Comparison of ENCODE assay signal across 1 cellular context in the genomic region with DNA sequence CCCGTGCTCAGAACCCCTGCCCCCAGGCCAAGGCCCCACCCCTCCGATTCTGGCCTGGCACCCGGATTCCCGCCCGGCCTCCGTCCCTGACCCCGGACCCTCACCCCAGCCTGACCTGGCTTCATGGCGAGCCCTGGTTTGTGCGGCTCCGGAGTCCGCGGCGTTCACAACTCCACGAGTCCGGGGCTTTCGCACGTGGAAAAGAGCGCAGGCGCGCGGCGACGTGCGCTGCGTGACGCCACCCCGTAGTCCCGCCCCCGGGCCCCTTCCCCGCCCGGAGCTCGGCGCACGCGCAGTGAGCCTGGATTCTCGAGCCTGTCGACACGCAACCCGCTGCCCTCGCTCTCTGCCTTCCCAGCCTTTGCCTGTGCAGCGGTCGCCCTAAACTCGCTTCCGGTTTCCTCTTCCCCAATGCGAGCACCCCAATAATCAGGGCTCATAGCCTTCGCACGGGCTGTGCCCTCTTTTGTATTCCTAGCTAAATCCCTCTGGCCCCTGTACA.
TF ChIP-seq lines count a peak whose summit lies in the region.

A gene (minus strand): TSS at position 204 of the 502 bp plus-strand sequence. CDS start 79 bp downstream, at position 125.

TF ChIP-seq in HepG2, 621 proteins besides CTCF, POLR2A, EP300 and RAD21 (continued from another document and continues in another):
- TF ChIP-seq NONO (IDR thresholded peaks at IDR 0.05) = no peak
- TF ChIP-seq NONO (CRISPR knock-in tag; conservative IDR thresholded peaks at IDR 0.05) = no peak; the same call in 1 of the 2 replicates
- TF ChIP-seq, protein P1, sequence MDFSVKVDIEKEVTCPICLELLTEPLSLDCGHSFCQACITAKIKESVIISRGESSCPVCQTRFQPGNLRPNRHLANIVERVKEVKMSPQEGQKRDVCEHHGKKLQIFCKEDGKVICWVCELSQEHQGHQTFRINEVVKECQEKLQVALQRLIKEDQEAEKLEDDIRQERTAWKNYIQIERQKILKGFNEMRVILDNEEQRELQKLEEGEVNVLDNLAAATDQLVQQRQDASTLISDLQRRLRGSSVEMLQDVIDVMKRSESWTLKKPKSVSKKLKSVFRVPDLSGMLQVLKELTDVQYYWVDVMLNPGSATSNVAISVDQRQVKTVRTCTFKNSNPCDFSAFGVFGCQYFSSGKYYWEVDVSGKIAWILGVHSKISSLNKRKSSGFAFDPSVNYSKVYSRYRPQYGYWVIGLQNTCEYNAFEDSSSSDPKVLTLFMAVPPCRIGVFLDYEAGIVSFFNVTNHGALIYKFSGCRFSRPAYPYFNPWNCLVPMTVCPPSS (IDR thresholded peaks at IDR 0.05) = no peak
- TF ChIP-seq ZNF792 (CRISPR knock-in tag; IDR thresholded peaks at IDR 0.05) = no peak
- peak; percentile 63; the same call in 1 of the 2 replicates for TF ChIP-seq HOXA5 (CRISPR knock-in tag; IDR thresholded peaks at IDR 0.05)
- peak; percentile 64; the same call in 1 of the 2 replicates for TF ChIP-seq CCDC6 (CRISPR knock-in tag; IDR thresholded peaks at IDR 0.05)
- TF ChIP-seq, protein P2, sequence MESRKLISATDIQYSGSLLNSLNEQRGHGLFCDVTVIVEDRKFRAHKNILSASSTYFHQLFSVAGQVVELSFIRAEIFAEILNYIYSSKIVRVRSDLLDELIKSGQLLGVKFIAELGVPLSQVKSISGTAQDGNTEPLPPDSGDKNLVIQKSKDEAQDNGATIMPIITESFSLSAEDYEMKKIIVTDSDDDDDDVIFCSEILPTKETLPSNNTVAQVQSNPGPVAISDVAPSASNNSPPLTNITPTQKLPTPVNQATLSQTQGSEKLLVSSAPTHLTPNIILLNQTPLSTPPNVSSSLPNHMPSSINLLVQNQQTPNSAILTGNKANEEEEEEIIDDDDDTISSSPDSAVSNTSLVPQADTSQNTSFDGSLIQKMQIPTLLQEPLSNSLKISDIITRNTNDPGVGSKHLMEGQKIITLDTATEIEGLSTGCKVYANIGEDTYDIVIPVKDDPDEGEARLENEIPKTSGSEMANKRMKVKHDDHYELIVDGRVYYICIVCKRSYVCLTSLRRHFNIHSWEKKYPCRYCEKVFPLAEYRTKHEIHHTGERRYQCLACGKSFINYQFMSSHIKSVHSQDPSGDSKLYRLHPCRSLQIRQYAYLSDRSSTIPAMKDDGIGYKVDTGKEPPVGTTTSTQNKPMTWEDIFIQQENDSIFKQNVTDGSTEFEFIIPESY (CRISPR knock-in tag; IDR thresholded peaks at IDR 0.05) = no peak
- TF ChIP-seq BRCA1 (CRISPR knock-in tag; IDR thresholded peaks at IDR 0.05) = peak; percentile 78; the same call in 1 of the 2 replicates
- no peak for TF ChIP-seq ELF4 (CRISPR knock-in tag; IDR thresholded peaks at IDR 0.05; ENCODE audit: borderline replicate concordance)
- TF ChIP-seq SKI (IDR thresholded peaks at IDR 0.05; ENCODE audit: partially characterized antibody) = no peak
- TF ChIP-seq, protein P3, sequence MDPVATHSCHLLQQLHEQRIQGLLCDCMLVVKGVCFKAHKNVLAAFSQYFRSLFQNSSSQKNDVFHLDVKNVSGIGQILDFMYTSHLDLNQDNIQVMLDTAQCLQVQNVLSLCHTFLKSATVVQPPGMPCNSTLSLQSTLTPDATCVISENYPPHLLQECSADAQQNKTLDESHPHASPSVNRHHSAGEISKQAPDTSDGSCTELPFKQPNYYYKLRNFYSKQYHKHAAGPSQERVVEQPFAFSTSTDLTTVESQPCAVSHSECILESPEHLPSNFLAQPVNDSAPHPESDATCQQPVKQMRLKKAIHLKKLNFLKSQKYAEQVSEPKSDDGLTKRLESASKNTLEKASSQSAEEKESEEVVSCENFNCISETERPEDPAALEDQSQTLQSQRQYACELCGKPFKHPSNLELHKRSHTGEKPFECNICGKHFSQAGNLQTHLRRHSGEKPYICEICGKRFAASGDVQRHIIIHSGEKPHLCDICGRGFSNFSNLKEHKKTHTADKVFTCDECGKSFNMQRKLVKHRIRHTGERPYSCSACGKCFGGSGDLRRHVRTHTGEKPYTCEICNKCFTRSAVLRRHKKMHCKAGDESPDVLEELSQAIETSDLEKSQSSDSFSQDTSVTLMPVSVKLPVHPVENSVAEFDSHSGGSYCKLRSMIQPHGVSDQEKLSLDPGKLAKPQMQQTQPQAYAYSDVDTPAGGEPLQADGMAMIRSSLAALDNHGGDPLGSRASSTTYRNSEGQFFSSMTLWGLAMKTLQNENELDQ (CRISPR knock-in tag; IDR thresholded peaks at IDR 0.05; ENCODE audit: borderline replicate concordance) = no peak; the same call in 1 of the 2 replicates
- TF ChIP-seq ZNF598 (CRISPR knock-in tag; IDR thresholded peaks at IDR 0.05; ENCODE audit: borderline replicate concordance) = 0 out of 2 replicates have a peak, but pooled peaks have one; percentile 31
- TF ChIP-seq, protein P4, sequence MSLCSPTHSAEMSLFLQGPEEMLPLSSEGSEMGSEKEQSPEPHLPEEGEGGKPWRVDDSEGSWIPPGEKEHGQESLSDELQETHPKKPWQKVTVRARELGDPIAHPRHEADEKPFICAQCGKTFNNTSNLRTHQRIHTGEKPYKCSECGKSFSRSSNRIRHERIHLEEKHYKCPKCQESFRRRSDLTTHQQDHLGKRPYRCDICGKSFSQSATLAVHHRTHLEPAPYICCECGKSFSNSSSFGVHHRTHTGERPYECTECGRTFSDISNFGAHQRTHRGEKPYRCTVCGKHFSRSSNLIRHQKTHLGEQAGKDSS (CRISPR knock-in tag; IDR thresholded peaks at IDR 0.05; ENCODE audit: borderline replicate concordance, low read depth) = no peak
- no peak for TF ChIP-seq ZNF235 (CRISPR knock-in tag; IDR thresholded peaks at IDR 0.05; ENCODE audit: borderline replicate concordance)
- peak; percentile 73; the same call in 1 of the 2 replicates for TF ChIP-seq IRX3 (CRISPR knock-in tag; IDR thresholded peaks at IDR 0.05; ENCODE audit: borderline replicate concordance, low read depth)
- 0 out of 2 replicates have a peak, but pooled peaks have one; percentile 31 for TF ChIP-seq ZFP1 (CRISPR knock-in tag; IDR thresholded peaks at IDR 0.05)
- no peak for TF ChIP-seq ZNF530 (CRISPR knock-in tag; IDR thresholded peaks at IDR 0.05; ENCODE audit: low read depth)
- TF ChIP-seq, protein P5, sequence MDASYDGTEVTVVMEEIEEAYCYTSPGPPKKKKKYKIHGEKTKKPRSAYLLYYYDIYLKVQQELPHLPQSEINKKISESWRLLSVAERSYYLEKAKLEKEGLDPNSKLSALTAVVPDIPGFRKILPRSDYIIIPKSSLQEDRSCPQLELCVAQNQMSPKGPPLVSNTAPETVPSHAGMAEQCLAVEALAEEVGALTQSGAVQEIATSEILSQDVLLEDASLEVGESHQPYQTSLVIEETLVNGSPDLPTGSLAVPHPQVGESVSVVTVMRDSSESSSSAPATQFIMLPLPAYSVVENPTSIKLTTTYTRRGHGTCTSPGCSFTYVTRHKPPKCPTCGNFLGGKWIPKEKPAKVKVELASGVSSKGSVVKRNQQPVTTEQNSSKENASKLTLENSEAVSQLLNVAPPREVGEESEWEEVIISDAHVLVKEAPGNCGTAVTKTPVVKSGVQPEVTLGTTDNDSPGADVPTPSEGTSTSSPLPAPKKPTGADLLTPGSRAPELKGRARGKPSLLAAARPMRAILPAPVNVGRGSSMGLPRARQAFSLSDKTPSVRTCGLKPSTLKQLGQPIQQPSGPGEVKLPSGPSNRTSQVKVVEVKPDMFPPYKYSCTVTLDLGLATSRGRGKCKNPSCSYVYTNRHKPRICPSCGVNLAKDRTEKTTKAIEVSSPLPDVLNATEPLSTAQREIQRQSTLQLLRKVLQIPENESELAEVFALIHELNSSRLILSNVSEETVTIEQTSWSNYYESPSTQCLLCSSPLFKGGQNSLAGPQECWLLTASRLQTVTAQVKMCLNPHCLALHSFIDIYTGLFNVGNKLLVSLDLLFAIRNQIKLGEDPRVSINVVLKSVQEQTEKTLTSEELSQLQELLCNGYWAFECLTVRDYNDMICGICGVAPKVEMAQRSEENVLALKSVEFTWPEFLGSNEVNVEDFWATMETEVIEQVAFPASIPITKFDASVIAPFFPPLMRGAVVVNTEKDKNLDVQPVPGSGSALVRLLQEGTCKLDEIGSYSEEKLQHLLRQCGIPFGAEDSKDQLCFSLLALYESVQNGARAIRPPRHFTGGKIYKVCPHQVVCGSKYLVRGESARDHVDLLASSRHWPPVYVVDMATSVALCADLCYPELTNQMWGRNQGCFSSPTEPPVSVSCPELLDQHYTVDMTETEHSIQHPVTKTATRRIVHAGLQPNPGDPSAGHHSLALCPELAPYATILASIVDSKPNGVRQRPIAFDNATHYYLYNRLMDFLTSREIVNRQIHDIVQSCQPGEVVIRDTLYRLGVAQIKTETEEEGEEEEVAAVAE (CRISPR knock-in tag; IDR thresholded peaks at IDR 0.05; ENCODE audit: borderline replicate concordance) = peak; percentile 79; the same call in 1 of the 2 replicates
- TF ChIP-seq SP5 (CRISPR knock-in tag; IDR thresholded peaks at IDR 0.05; ENCODE audit: borderline replicate concordance, low read depth) = no peak
- TF ChIP-seq, protein P6, sequence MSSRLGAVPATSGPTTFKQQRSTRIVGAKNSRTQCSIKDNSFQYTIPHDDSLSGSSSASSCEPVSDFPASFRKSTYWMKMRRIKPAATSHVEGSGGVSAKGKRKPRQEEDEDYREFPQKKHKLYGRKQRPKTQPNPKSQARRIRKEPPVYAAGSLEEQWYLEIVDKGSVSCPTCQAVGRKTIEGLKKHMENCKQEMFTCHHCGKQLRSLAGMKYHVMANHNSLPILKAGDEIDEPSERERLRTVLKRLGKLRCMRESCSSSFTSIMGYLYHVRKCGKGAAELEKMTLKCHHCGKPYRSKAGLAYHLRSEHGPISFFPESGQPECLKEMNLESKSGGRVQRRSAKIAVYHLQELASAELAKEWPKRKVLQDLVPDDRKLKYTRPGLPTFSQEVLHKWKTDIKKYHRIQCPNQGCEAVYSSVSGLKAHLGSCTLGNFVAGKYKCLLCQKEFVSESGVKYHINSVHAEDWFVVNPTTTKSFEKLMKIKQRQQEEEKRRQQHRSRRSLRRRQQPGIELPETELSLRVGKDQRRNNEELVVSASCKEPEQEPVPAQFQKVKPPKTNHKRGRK (CRISPR knock-in tag; IDR thresholded peaks at IDR 0.05) = no peak
- TF ChIP-seq ZBTB1 (CRISPR knock-in tag; IDR thresholded peaks at IDR 0.05; ENCODE audit: borderline replicate concordance) = no peak
- 0 out of 2 replicates have a peak, but pooled peaks have one; percentile 40 for TF ChIP-seq TBX2 (CRISPR knock-in tag; IDR thresholded peaks at IDR 0.05; ENCODE audit: borderline replicate concordance)
- no peak for TF ChIP-seq ATF1 (CRISPR knock-in tag; IDR thresholded peaks at IDR 0.05)
- TF ChIP-seq, protein P7, sequence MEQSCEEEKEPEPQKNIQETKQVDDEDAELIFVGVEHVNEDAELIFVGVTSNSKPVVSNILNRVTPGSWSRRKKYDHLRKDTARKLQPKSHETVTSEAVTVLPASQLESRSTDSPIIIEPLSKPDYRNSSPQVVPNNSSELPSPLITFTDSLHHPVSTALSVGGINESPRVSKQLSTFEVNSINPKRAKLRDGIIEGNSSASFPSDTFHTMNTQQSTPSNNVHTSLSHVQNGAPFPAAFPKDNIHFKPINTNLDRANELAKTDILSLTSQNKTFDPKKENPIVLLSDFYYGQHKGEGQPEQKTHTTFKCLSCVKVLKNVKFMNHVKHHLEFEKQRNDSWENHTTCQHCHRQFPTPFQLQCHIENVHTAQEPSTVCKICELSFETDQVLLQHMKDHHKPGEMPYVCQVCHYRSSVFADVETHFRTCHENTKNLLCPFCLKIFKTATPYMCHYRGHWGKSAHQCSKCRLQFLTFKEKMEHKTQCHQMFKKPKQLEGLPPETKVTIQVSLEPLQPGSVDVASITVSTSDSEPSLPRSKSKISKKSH (CRISPR knock-in tag; IDR thresholded peaks at IDR 0.05; ENCODE audit: borderline replicate concordance) = peak; percentile 60; the same call in 1 of the 2 replicates
- TF ChIP-seq STAG1 (CRISPR knock-in tag; IDR thresholded peaks at IDR 0.05) = no peak
- TF ChIP-seq DNMT1 (CRISPR knock-in tag; IDR thresholded peaks at IDR 0.05) = no peak
- TF ChIP-seq, protein P8, sequence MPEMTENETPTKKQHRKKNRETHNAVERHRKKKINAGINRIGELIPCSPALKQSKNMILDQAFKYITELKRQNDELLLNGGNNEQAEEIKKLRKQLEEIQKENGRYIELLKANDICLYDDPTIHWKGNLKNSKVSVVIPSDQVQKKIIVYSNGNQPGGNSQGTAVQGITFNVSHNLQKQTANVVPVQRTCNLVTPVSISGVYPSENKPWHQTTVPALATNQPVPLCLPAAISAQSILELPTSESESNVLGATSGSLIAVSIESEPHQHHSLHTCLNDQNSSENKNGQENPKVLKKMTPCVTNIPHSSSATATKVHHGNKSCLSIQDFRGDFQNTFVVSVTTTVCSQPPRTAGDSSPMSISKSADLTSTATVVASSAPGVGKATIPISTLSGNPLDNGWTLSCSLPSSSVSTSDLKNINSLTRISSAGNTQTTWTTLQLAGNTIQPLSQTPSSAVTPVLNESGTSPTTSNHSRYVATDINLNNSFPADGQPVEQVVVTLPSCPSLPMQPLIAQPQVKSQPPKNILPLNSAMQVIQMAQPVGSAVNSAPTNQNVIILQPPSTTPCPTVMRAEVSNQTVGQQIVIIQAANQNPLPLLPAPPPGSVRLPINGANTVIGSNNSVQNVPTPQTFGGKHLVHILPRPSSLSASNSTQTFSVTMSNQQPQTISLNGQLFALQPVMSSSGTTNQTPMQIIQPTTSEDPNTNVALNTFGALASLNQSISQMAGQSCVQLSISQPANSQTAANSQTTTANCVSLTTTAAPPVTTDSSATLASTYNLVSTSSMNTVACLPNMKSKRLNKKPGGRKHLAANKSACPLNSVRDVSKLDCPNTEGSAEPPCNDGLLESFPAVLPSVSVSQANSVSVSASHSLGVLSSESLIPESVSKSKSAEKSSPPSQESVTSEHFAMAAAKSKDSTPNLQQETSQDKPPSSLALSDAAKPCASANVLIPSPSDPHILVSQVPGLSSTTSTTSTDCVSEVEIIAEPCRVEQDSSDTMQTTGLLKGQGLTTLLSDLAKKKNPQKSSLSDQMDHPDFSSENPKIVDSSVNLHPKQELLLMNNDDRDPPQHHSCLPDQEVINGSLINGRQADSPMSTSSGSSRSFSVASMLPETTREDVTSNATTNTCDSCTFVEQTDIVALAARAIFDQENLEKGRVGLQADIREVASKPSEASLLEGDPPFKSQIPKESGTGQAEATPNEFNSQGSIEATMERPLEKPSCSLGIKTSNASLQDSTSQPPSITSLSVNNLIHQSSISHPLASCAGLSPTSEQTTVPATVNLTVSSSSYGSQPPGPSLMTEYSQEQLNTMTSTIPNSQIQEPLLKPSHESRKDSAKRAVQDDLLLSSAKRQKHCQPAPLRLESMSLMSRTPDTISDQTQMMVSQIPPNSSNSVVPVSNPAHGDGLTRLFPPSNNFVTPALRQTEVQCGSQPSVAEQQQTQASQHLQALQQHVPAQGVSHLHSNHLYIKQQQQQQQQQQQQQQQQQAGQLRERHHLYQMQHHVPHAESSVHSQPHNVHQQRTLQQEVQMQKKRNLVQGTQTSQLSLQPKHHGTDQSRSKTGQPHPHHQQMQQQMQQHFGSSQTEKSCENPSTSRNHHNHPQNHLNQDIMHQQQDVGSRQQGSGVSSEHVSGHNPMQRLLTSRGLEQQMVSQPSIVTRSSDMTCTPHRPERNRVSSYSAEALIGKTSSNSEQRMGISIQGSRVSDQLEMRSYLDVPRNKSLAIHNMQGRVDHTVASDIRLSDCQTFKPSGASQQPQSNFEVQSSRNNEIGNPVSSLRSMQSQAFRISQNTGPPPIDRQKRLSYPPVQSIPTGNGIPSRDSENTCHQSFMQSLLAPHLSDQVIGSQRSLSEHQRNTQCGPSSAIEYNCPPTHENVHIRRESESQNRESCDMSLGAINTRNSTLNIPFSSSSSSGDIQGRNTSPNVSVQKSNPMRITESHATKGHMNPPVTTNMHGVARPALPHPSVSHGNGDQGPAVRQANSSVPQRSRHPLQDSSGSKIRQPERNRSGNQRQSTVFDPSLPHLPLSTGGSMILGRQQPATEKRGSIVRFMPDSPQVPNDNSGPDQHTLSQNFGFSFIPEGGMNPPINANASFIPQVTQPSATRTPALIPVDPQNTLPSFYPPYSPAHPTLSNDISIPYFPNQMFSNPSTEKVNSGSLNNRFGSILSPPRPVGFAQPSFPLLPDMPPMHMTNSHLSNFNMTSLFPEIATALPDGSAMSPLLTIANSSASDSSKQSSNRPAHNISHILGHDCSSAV (CRISPR knock-in tag; IDR thresholded peaks at IDR 0.05; ENCODE audit: borderline replicate concordance) = no peak
- no peak for TF ChIP-seq ZNF644 (CRISPR knock-in tag; IDR thresholded peaks at IDR 0.05; ENCODE audit: low read depth)
- TF ChIP-seq ZNF619 (CRISPR knock-in tag; IDR thresholded peaks at IDR 0.05) = no peak
- no peak for TF ChIP-seq ZNF207 (IDR thresholded peaks at IDR 0.05; ENCODE audit: borderline replicate concordance)
- TF ChIP-seq ZNF772 (CRISPR knock-in tag; IDR thresholded peaks at IDR 0.05) = no peak
